11 cellular contexts compared by ENCODE assay signal in the genomic region with DNA sequence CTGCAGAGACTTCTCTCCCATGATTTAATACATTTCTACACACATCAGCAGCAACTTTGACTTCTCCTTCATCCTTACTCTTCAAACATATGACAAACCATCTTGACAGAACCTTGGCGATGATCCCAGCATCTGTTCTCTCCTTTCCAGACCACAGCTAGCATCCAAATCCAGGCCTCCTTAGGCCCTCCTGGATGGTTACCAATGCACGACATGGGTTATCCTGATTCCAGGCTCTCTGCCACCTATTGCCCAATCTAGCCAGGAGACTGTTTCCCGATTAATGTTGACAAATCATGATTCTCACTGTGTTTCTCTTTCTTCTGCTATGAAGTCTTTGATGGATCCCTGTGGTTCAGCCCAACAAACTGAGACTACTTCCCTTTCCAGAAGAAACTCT. TPM values are rescaled to one million over a fixed set of nuclear protein-coding genes. Genes with fewer than 3 reads are reported as not detected.
DNase-seq lines count a peak whose midpoint lies in the region; ATAC-seq and TF ChIP-seq lines count a peak whose summit lies in the region.
"Had no signal": no experiment of that assay in that cellular context is flagged by ENCODE, and none has a peak within 500 bp of the region (broad histone marks: within the 10 kb centered on the region; RNA-seq: fewer than 3 reads in every experiment).

No MANE protein-coding gene starts in this region.

- no peaks in the 10 kb centered on the region for H3K9me3 ChIP-seq in left ventricle myocardium inferior (replicated peaks)

- no peak for ATAC-seq in stimulated activated effector memory CD8-positive, alpha-beta T cell treated with anti-CD3 and anti-CD28 coated beads, Interleukin-12 subunit alpha, Interleukin-12 subunit beta, amount 100 ng/mL, for 72 hours
- ATAC-seq in GM18498 (IDR thresholded peaks at IDR 0.05; ENCODE audit: unreplicated experiment) = no peak

- H3K27ac ChIP-seq in left ventricle myocardium inferior (replicated peaks) (peak overlapping the region; percentile 89), skin epidermis (peak overlapping the region in 13 of 21 experiments; percentile 13 to 79 (median 48))

- no peak for TF ChIP-seq CTCF in astrocyte of the spinal cord (IDR thresholded peaks at IDR 0.05; ENCODE audit: low read depth, low read length)
- TF ChIP-seq CTCF in left ventricle myocardium inferior (IDR thresholded peaks at IDR 0.05; ENCODE audit: borderline replicate concordance) = no peak
- no peak for TF ChIP-seq CTCF in GM10266 (IDR thresholded peaks at IDR 0.05; ENCODE audit: control insufficient read depth, insufficient read depth, low read depth, missing control alignments)

- H3K4me3 ChIP-seq in astrocyte of the spinal cord (ENCODE audit: low read depth, low read length) (no peak overlapping the region), left ventricle myocardium inferior (no peak overlapping the region), skin epidermis (no peak overlapping the region)

- peak; percentile 59 for DNase-seq in GM03348 (ENCODE audit: low spot score)
- DNase-seq in astrocyte of the spinal cord (ENCODE audit: low read depth, low spot score) = peak; percentile 83
- peak; percentile 53 for DNase-seq in left ventricle myocardium inferior
- no peak for DNase-seq in stimulated activated effector memory CD8-positive, alpha-beta T cell treated with anti-CD3 and anti-CD28 coated beads, Interleukin-12 subunit alpha, Interleukin-12 subunit beta, amount 100 ng/mL, for 72 hours (ENCODE audit: low spot score in 2 of 2)
- no peak for DNase-seq in cerebellar nuclear complex (lab: John Stamatoyannopoulos, UW)
- DNase-seq in GM10266 (ENCODE audit: extremely low spot score) = no peak
- DNase-seq: NK-92 treated with Interleukin-12 subunit alpha and Interleukin-12 subunit beta, amount 100 ng/mL, for 24 hours had no signal

- H3K27me3 ChIP-seq in left ventricle myocardium inferior (ENCODE audit: low read depth) = no peaks in the 10 kb centered on the region

- H3K36me3 Mint-ChIP-seq in stimulated activated effector memory CD8-positive, alpha-beta T cell treated with anti-CD3 and anti-CD28 coated beads, Interleukin-12 subunit alpha, Interleukin-12 subunit beta, amount 100 ng/mL, for 72 hours = peaks cover 5% of the 10 kb centered on the region
- H3K36me3 Mint-ChIP-seq: memory B cell had no signal

- no peak overlapping the region for H3K4me3 Mint-ChIP-seq in stimulated activated effector memory CD8-positive, alpha-beta T cell treated with anti-CD3 and anti-CD28 coated beads, Interleukin-12 subunit alpha, Interleukin-12 subunit beta, amount 100 ng/mL, for 72 hours
- H3K4me3 Mint-ChIP-seq: memory B cell; stimulated activated naive CD8-positive, alpha-beta T cell treated with anti-CD3 and anti-CD28 coated beads, Interleukin-15, Interleukin-2, amounts not matched to agents 100 ng/mL and 50 ng/mL, for 24 hours had no signal

- H3K36me3 ChIP-seq in left ventricle myocardium inferior = no peaks in the 10 kb centered on the region

- in situ Hi-C loops in astrocyte of the spinal cord (cut with HindIII; ENCODE audit: low sequenced_read_pairs) = no loop called here

- intact Hi-C loops in left ventricle myocardium inferior (cut with micrococcal nuclease) = no loop called here

- no peak overlapping the region for H3K27ac Mint-ChIP-seq in stimulated activated effector memory CD8-positive, alpha-beta T cell treated with anti-CD3 and anti-CD28 coated beads, Interleukin-12 subunit alpha, Interleukin-12 subunit beta, amount 100 ng/mL, for 72 hours
- H3K27ac Mint-ChIP-seq: memory B cell; stimulated activated naive CD8-positive, alpha-beta T cell treated with anti-CD3 and anti-CD28 coated beads, Interleukin-15, Interleukin-2, amounts not matched to agents 100 ng/mL and 50 ng/mL, for 24 hours had no signal

- H3K4me1 ChIP-seq in left ventricle myocardium inferior = peaks cover 91% of the 10 kb centered on the region

- H3K4me1 Mint-ChIP-seq in stimulated activated effector memory CD8-positive, alpha-beta T cell treated with anti-CD3 and anti-CD28 coated beads, Interleukin-12 subunit alpha, Interleukin-12 subunit beta, amount 100 ng/mL, for 72 hours = peaks cover 23% of the 10 kb centered on the region
- H3K4me1 Mint-ChIP-seq: memory B cell had no signal

- H3K9me3 Mint-ChIP-seq in stimulated activated effector memory CD8-positive, alpha-beta T cell treated with anti-CD3 and anti-CD28 coated beads, Interleukin-12 subunit alpha, Interleukin-12 subunit beta, amount 100 ng/mL, for 72 hours = no peaks in the 10 kb centered on the region
- H3K9me3 Mint-ChIP-seq: memory B cell; stimulated activated naive CD8-positive, alpha-beta T cell treated with anti-CD3 and anti-CD28 coated beads, Interleukin-15, Interleukin-2, amounts not matched to agents 100 ng/mL and 50 ng/mL, for 24 hours had no signal

RNA-seq across cellular contexts. Expression of a gene that starts 16.7 kb away (rescaled TPM):
- 103 TPM for total RNA-seq in left ventricle myocardium inferior

Comparison
In these comparisons a context has a peak if more than half of its experiments do, and no peak if none do; other contexts are left out.
1. DNase-seq: peak in GM03348 (single experiment), astrocyte of the spinal cord (single experiment) and left ventricle myocardium inferior (single experiment); none in stimulated activated effector memory CD8-positive, alpha-beta T cell treated with anti-CD3 and anti-CD28 coated beads, Interleukin-12 subunit alpha, Interleukin-12 subunit beta, amount 100 ng/mL, for 72 hours (0 of 2), cerebellar nuclear complex (0 of 2) and GM10266 (single experiment).